Comparison of ENCODE assay signal across 16 cellular contexts in the genomic region with DNA sequence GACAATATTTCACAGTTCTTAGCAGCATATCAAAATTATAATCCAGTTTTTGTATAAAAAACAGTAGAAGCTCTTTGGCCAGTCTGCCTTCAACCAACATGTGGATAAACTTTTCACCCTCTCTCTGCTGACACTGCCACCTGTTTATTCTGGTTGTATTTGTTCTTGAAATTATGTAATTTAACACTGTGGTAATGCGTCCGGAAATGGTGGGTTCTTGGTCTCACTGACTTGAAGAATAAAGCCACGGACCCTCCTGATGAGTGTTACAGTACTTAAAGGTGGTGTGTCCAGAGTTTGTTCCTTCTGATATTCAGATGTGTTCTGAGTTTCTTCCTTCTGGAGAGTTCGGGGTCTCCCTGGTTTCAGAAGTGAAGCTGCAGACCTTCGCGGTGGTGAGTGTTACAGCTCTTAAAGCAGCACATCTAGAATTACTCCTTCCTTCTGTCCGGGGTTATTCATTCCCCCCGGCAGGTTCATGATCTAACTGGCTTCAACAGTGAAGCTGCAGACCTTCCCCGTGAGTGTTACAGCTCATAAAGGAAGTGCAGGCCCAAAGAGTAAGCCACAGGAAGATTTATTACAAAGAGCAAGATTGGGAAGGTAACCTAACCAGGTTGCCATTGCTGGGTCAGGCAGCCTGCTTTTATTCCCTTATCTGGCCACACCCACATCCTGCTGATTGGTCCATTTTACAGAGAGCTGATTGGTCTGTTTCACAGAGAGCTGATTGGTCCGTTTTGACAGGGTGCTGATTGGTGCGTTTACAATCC. TPM values are rescaled to one million over a fixed set of nuclear protein-coding genes. Genes with fewer than 3 reads are reported as not detected.
DNase-seq lines count a peak whose midpoint lies in the region; ATAC-seq and TF ChIP-seq lines count a peak whose summit lies in the region.
"Had no signal": no experiment of that assay in that cellular context is flagged by ENCODE, and none has a peak within 500 bp of the region (broad histone marks: within the 10 kb centered on the region; RNA-seq: fewer than 3 reads in every experiment).

No MANE protein-coding gene starts in this region.

- H3K4me3 ChIP-seq in testis: no peak overlapping the region
- H3K4me3 ChIP-seq: HAP-1 had no signal

- CTCF ChIA-PET in activated naive CD4-positive, alpha-beta T cell treated with anti-CD3 and anti-CD28 coated beads, Interleukin-2, amount 10 ng/mL, durations not matched to agents 7 days and 5 days (lab: Charles Lee): no interaction called here

- H3K4me1 ChIP-seq in testis: no peaks in the 10 kb centered on the region
- H3K4me1 ChIP-seq: HAP-1 had no signal

- H3K27ac Mint-ChIP-seq in activated naive CD4-positive, alpha-beta T cell treated with anti-CD3 and anti-CD28 coated beads, Interleukin-2, amount 10 ng/mL, durations not matched to agents 7 days and 5 days: peak overlapping the region; percentile 20
- H3K27ac Mint-ChIP-seq in central memory CD8-positive, alpha-beta T cell (ENCODE audit: low read depth): peak overlapping the region; percentile 46
- H3K27ac Mint-ChIP-seq: CD14-positive monocyte had no signal

- H3K36me3 ChIP-seq in testis (ENCODE audit: low read depth, missing control alignments): no peaks in the 10 kb centered on the region
- H3K36me3 ChIP-seq: HAP-1 had no signal

- WGBS in testis, 2 donors: 72 to 73% methylated on average over 11 of the region's 11 CpGs

- no peak for TF ChIP-seq POLR2A in testis (IDR thresholded peaks at IDR 0.05)

- no peak overlapping the region for H3K27ac ChIP-seq in testis

- ATAC-seq in GM19452 (IDR thresholded peaks at IDR 0.05; ENCODE audit: unreplicated experiment): peak; percentile 66
- ATAC-seq in central memory CD8-positive, alpha-beta T cell (replicated peaks; ENCODE audit: extremely low read depth, poor library complexity, severe bottlenecking): no peak

- H3K4me1 Mint-ChIP-seq in activated naive CD4-positive, alpha-beta T cell treated with anti-CD3 and anti-CD28 coated beads, Interleukin-2, amount 10 ng/mL, durations not matched to agents 7 days and 5 days: peaks cover 4% of the 10 kb centered on the region
- peaks cover 6% of the 10 kb centered on the region for H3K4me1 Mint-ChIP-seq in central memory CD8-positive, alpha-beta T cell

- DNase-seq in activated naive CD4-positive, alpha-beta T cell treated with anti-CD3 and anti-CD28 coated beads, Interleukin-2, amount 10 ng/mL, durations not matched to agents 7 days and 5 days: no peak
- no peak for DNase-seq in activated naive CD4-positive, alpha-beta T cell (lab: John Stamatoyannopoulos, UW)
- DNase-seq in central memory CD8-positive, alpha-beta T cell (ENCODE audit: low spot score in 2 of 2): no peak
- DNase-seq in testis (peak; percentile 42), EL (no peak), hepatic stellate cell (ENCODE audit: low spot score) (no peak)
- DNase-seq: DMS53, IMR-90, NCI-H1417, NCI-H187 treated with DMSO at 0.1 percent for 48 hours, NCI-H69, Right ventricle myocardium superior had no signal

- H3K9me3 ChIP-seq in testis: no peaks in the 10 kb centered on the region
- H3K9me3 ChIP-seq: HAP-1 had no signal

- peaks cover 5% of the 10 kb centered on the region for H3K9me3 Mint-ChIP-seq in activated naive CD4-positive, alpha-beta T cell treated with anti-CD3 and anti-CD28 coated beads, Interleukin-2, amount 10 ng/mL, durations not matched to agents 7 days and 5 days
- H3K9me3 Mint-ChIP-seq in central memory CD8-positive, alpha-beta T cell: no peaks in the 10 kb centered on the region

- no peak overlapping the region for H3K4me3 Mint-ChIP-seq in activated naive CD4-positive, alpha-beta T cell treated with anti-CD3 and anti-CD28 coated beads, Interleukin-2, amount 10 ng/mL, durations not matched to agents 7 days and 5 days
- H3K4me3 Mint-ChIP-seq in central memory CD8-positive, alpha-beta T cell: no peak overlapping the region
- H3K4me3 Mint-ChIP-seq: CD14-positive monocyte had no signal

- H3K27me3 Mint-ChIP-seq in activated naive CD4-positive, alpha-beta T cell treated with anti-CD3 and anti-CD28 coated beads, Interleukin-2, amount 10 ng/mL, durations not matched to agents 7 days and 5 days: peaks cover 6% of the 10 kb centered on the region
- H3K27me3 Mint-ChIP-seq in central memory CD8-positive, alpha-beta T cell: peaks cover 17% of the 10 kb centered on the region

- H3K36me3 Mint-ChIP-seq in activated naive CD4-positive, alpha-beta T cell treated with anti-CD3 and anti-CD28 coated beads, Interleukin-2, amount 10 ng/mL, durations not matched to agents 7 days and 5 days: no peaks in the 10 kb centered on the region
- peaks cover 2% of the 10 kb centered on the region for H3K36me3 Mint-ChIP-seq in central memory CD8-positive, alpha-beta T cell (ENCODE audit: insufficient read depth)
- H3K36me3 Mint-ChIP-seq: CD14-positive monocyte had no signal

- no peak for TF ChIP-seq CTCF in testis (IDR thresholded peaks at IDR 0.05)

- no peaks in the 10 kb centered on the region for H3K27me3 ChIP-seq in testis

- intact Hi-C loops in testis (cut with DNase I; ENCODE audit: low total_unique reads): no loop called here

RNA-seq across cellular contexts. Expression of a gene that starts 15.7 kb away (rescaled TPM):
- total RNA-seq in testis: under 1 TPM; 0.08 to 0.19 TPM
- polyA plus RNA-seq in testis (ENCODE audit: insufficient read depth, low read depth, low replicate concordance): 0.26 TPM
- total RNA-seq: LHCN-M2, Right ventricle myocardium superior had no signal
- polyA plus RNA-seq: CD14-positive monocyte had no signal

RNA-seq across cellular contexts. Expression of a gene that starts 44.9 kb away (rescaled TPM):
- total RNA-seq in testis: 10 to 100 TPM; 42.6 to 48.0 TPM
- polyA plus RNA-seq in testis (ENCODE audit: insufficient read depth, low read depth, low replicate concordance): 30.5 TPM

RNA-seq across cellular contexts. Expression of a gene that starts 45.1 kb away (rescaled TPM):
- 10 to 100 TPM in 1 of 2 donors, 1 to 10 TPM in 1; 7.6 to 13.3 TPM for total RNA-seq in testis
- polyA plus RNA-seq in testis (ENCODE audit: insufficient read depth, low read depth, low replicate concordance): 12.5 TPM
- polyA plus RNA-seq: CD14-positive monocyte had no signal
